In the genomic region with DNA sequence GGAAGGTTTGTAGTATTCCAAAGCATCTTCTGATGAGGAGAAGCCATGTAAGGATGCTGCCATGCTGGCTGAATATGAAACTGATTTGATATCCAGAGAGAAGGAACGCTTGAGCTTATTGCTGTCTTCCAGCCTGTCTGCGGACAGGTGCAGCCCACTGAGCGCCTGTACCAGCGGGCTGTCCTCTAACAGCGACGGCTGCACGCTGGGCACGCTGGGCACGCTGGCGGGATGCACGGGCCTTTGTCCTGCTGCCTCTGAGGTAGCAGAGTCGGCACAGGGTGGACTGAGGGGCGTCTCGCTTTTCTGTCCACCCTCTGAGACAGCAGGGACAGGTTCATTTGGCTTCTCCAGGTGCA, we compare ENCODE assay signal across 17 cellular contexts.
A peak's percentile ranks its signal among the peaks of the same experiment; 100 is the strongest.
DNase-seq lines count a peak whose midpoint lies in the region; ATAC-seq and TF ChIP-seq lines count a peak whose summit lies in the region.
"Had no signal": no experiment of that assay in that cellular context is flagged by ENCODE, and none has a peak within 500 bp of the region (broad histone marks: within the 10 kb centered on the region; RNA-seq: fewer than 3 reads in every experiment).

No MANE protein-coding gene starts in this region.

- no peak overlapping the region for H3K27ac ChIP-seq in tibial nerve

- POLR2A ChIA-PET in T-cell (lab: Charles Lee), result interaction anchor here in 1 of 2 donors (0.7 to 1.3 kb wide), 3 partner anchors 11 to 245 kb away, joined by 3 to 9 read pairs (median 4); no protein-coding TSS in a partner anchor
- POLR2A ChIA-PET in naive thymus-derived CD8-positive, alpha-beta T cell (lab: Charles Lee), result interaction anchor here (1.9 kb wide), 1 partner anchor 12 kb away, joined by 5 read pairs; no protein-coding TSS in a partner anchor

- no peak overlapping the region for H3K4me3 ChIP-seq in tibial nerve
- H3K4me3 ChIP-seq: HAP-1 had no signal

- no peak for TF ChIP-seq EP300 in tibial nerve (IDR thresholded peaks at IDR 0.05)

- no peaks in the 10 kb centered on the region for H3K27me3 Mint-ChIP-seq in activated T-cell treated with anti-CD3 and anti-CD28 coated beads, Interleukin-2, amount 50 U/mL, for 24 hours
- H3K27me3 Mint-ChIP-seq in T-cell (no peaks in the 10 kb centered on the region), natural killer cell (ENCODE audit: low read depth in 2 of 2) (no peaks in the 10 kb centered on the region)
- H3K27me3 Mint-ChIP-seq in central memory CD8-positive, alpha-beta T cell, result no peaks in the 10 kb centered on the region
- no peaks in the 10 kb centered on the region for H3K27me3 Mint-ChIP-seq in naive thymus-derived CD8-positive, alpha-beta T cell
- H3K27me3 Mint-ChIP-seq: IgD-negative memory B cell had no signal

- H3K36me3 ChIP-seq in tibial nerve, result peaks cover 0 to 85% (median 8%) of the 10 kb centered on the region in 3 donors

- peaks cover 89% of the 10 kb centered on the region for H3K36me3 Mint-ChIP-seq in activated T-cell treated with anti-CD3 and anti-CD28 coated beads, Interleukin-2, amount 50 U/mL, for 24 hours (ENCODE audit: low read depth)
- H3K36me3 Mint-ChIP-seq in T-cell (peaks cover 57% of the 10 kb centered on the region), natural killer cell (no peaks in the 10 kb centered on the region)
- H3K36me3 Mint-ChIP-seq in central memory CD8-positive, alpha-beta T cell (ENCODE audit: insufficient read depth), result peaks cover 27% of the 10 kb centered on the region
- peaks cover 13 to 52% (median 35%) of the 10 kb centered on the region in 3 donors for H3K36me3 Mint-ChIP-seq in naive thymus-derived CD8-positive, alpha-beta T cell

- H3K9me3 ChIP-seq in tibial nerve, result no peaks in the 10 kb centered on the region
- H3K9me3 ChIP-seq: HAP-1 had no signal

- TF ChIP-seq CTCF in tibial nerve (IDR thresholded peaks at IDR 0.05) (no peak), natural killer cell (IDR thresholded peaks at IDR 0.05) (no peak)

- CTCF ChIA-PET in T-cell (lab: Charles Lee), result interaction anchor here (0.5 to 1.2 kb wide), 7 partner anchors 12 to 144 kb away, joined by 3 to 6 read pairs (median 5); no protein-coding TSS in a partner anchor

- H3K4me1 Mint-ChIP-seq in activated T-cell treated with anti-CD3 and anti-CD28 coated beads, Interleukin-2, amount 50 U/mL, for 24 hours (ENCODE audit: low read depth), result peaks cover 88% of the 10 kb centered on the region
- H3K4me1 Mint-ChIP-seq in T-cell (peaks cover 41 to 86% (median 76%) of the 10 kb centered on the region in 3 donors), natural killer cell (peaks cover 18 to 34% of the 10 kb centered on the region in 2 donors)
- peaks cover 37% of the 10 kb centered on the region for H3K4me1 Mint-ChIP-seq in central memory CD8-positive, alpha-beta T cell
- peaks cover 8 to 71% (median 35%) of the 10 kb centered on the region in 4 donors for H3K4me1 Mint-ChIP-seq in naive thymus-derived CD8-positive, alpha-beta T cell

- no peak overlapping the region for H3K4me3 Mint-ChIP-seq in activated T-cell treated with anti-CD3 and anti-CD28 coated beads, Interleukin-2, amount 50 U/mL, for 24 hours
- H3K4me3 Mint-ChIP-seq in T-cell (no peak overlapping the region), natural killer cell (no peak overlapping the region)
- no peak overlapping the region for H3K4me3 Mint-ChIP-seq in central memory CD8-positive, alpha-beta T cell
- no peak overlapping the region for H3K4me3 Mint-ChIP-seq in naive thymus-derived CD8-positive, alpha-beta T cell
- H3K4me3 Mint-ChIP-seq: IgD-negative memory B cell had no signal

- H3K9me3 Mint-ChIP-seq in activated T-cell treated with anti-CD3 and anti-CD28 coated beads, Interleukin-2, amount 50 U/mL, for 24 hours, result no peaks in the 10 kb centered on the region
- no peaks in the 10 kb centered on the region for H3K9me3 Mint-ChIP-seq in T-cell
- no peaks in the 10 kb centered on the region for H3K9me3 Mint-ChIP-seq in central memory CD8-positive, alpha-beta T cell
- no peaks in the 10 kb centered on the region for H3K9me3 Mint-ChIP-seq in naive thymus-derived CD8-positive, alpha-beta T cell
- no peaks in the 10 kb centered on the region for H3K9me3 Mint-ChIP-seq in natural killer cell
- H3K9me3 Mint-ChIP-seq: IgD-negative memory B cell had no signal

- no peaks in the 10 kb centered on the region for H3K4me1 ChIP-seq in tibial nerve
- H3K4me1 ChIP-seq: HAP-1 had no signal

- ATAC-seq in T-cell (replicated peaks in 1 of 4) (no peak), HG02884 (IDR thresholded peaks at IDR 0.05; ENCODE audit: unreplicated experiment) (no peak), natural killer cell (no peak)
- no peak for ATAC-seq in central memory CD8-positive, alpha-beta T cell (replicated peaks; ENCODE audit: extremely low read depth, poor library complexity, severe bottlenecking)
- ATAC-seq in naive thymus-derived CD8-positive, alpha-beta T cell, result no peak

- intact Hi-C loops in natural killer cell (cut with micrococcal nuclease), result no loop called here

- WGBS in tibial nerve, 2 donors, result 90 to 92% methylated on average over 14 of the region's 14 CpGs

- H3K27me3 ChIP-seq in tibial nerve, result no peaks in the 10 kb centered on the region

- DNase-seq in activated T-cell treated with anti-CD3 and anti-CD28 coated beads, Interleukin-2, amount 50 U/mL, for 24 hours, result no peak
- DNase-seq in activated T-cell treated with anti-CD3 and anti-CD28 coated beads for 4 hours, result no peak
- no peak for DNase-seq in T-cell
- no peak for DNase-seq in central memory CD8-positive, alpha-beta T cell (ENCODE audit: low spot score in 2 of 2)
- no peak for DNase-seq in naive thymus-derived CD8-positive, alpha-beta T cell
- DNase-seq in tibial nerve (ENCODE audit: low spot score in 2 of 2), result no peak
- DNase-seq in natural killer cell, result no peak
- DNase-seq: AML-193, DND-41, GDM1, NCI-H1417, NCI-H1930, NCI-H2171 treated with DMSO at 0.1 percent for 48 hours, NCI-H510A treated with DMSO at 0.1 percent for 48 hours had no signal

- no peak for TF ChIP-seq POLR2A in tibial nerve (IDR thresholded peaks at IDR 0.05)

- peak overlapping the region; percentile 97 for H3K27ac Mint-ChIP-seq in activated T-cell treated with anti-CD3 and anti-CD28 coated beads, Interleukin-2, amount 50 U/mL, for 24 hours
- peak overlapping the region; percentile 89 to 90 for H3K27ac Mint-ChIP-seq in T-cell
- H3K27ac Mint-ChIP-seq in central memory CD8-positive, alpha-beta T cell (ENCODE audit: low read depth), result peak overlapping the region; percentile 16
- H3K27ac Mint-ChIP-seq in naive thymus-derived CD8-positive, alpha-beta T cell, result peak overlapping the region in 9 of 10 donors; percentile 22 to 84 (median 39)
- H3K27ac Mint-ChIP-seq in natural killer cell, result no peak overlapping the region
- H3K27ac Mint-ChIP-seq: IgD-negative memory B cell had no signal

Comparison
In these comparisons a context has a peak if more than half of its experiments do, and no peak if none do; other contexts are left out.
1. H3K27ac Mint-ChIP-seq: peak in activated T-cell treated with anti-CD3 and anti-CD28 coated beads, Interleukin-2, amount 50 U/mL, for 24 hours (single experiment), T-cell (2 of 2), central memory CD8-positive, alpha-beta T cell (single experiment) and naive thymus-derived CD8-positive, alpha-beta T cell (9 of 10); none in natural killer cell (0 of 2).